10 cellular contexts compared by ENCODE assay signal in genomic region chr9:84371737-84372136, GRCh38. TPM values are rescaled to one million over a fixed set of nuclear protein-coding genes. Genes with fewer than 3 reads are reported as not detected.
DNase-seq lines count a peak whose midpoint lies in the region; ATAC-seq and TF ChIP-seq lines count a peak whose summit lies in the region.
"Had no signal": no experiment of that assay in that cellular context is flagged by ENCODE, and none has a peak within 500 bp of the region (broad histone marks: within the 10 kb centered on the region; RNA-seq: fewer than 3 reads in every experiment).

No MANE protein-coding gene starts in this region.

- H3K27me3 Mint-ChIP-seq in effector memory CD8-positive, alpha-beta T cell, result peaks cover 9 to 33% of the 10 kb centered on the region in 2 donors

- H4K91ac ChIP-seq in IMR-90 (ENCODE audit: insufficient read depth, low read depth, low read length), result no peak overlapping the region

- H2BK5ac ChIP-seq in IMR-90 (ENCODE audit: low read depth, low read length, poor library complexity, severe bottlenecking), result no peak overlapping the region

- no peaks in the 10 kb centered on the region for H4K20me1 ChIP-seq in IMR-90 (ENCODE audit: insufficient read depth, low read length)

- H2AFZ ChIP-seq in IMR-90 (replicated peaks; ENCODE audit: low read length, poor library complexity), result no peak overlapping the region

- peak; percentile 82 for DNase-seq in IMR-90
- DNase-seq in WERI-Rb-1, result no peak
- peak; percentile 34 for DNase-seq in hepatic stellate cell (ENCODE audit: low spot score)
- no peak for DNase-seq in suprapubic skin (ENCODE audit: low spot score in 2 of 2)
- DNase-seq in GM19240 (ENCODE audit: insufficient read length, low spot score), result no peak
- no peak for DNase-seq in C1 segment of cervical spinal cord (lab: John Stamatoyannopoulos, UW)
- DNase-seq in effector memory CD8-positive, alpha-beta T cell, result no peak
- DNase-seq: activated CD4-positive, alpha-beta T cell treated with anti-CD3 and anti-CD28 coated beads, Interleukin-2, amount 50 U/mL, for 1 hour had no signal

- no peak overlapping the region for H3K9ac ChIP-seq in IMR-90 (ENCODE audit: low read depth, low read length)

- no peaks in the 10 kb centered on the region for H3K9me1 ChIP-seq in IMR-90 (ENCODE audit: insufficient read depth, low read length)

- POLR2A ChIA-PET in IMR-90 (lab: Charles Lee; ENCODE audit: unreplicated experiment), result no interaction called here

- CTCF ChIA-PET in IMR-90 (lab: Yijun Ruan, JAX), result no interaction called here

- no peak overlapping the region for H3K4me2 ChIP-seq in IMR-90 (ENCODE audit: low read depth, low read length)

- no peak overlapping the region for H3K18ac ChIP-seq in IMR-90 (ENCODE audit: low read depth, low read length)

- TF ChIP-seq CTCF in IMR-90 (conservative IDR thresholded peaks at IDR 0.05; ENCODE audit: low read depth, low read length) (no peak), WERI-Rb-1 (IDR thresholded peaks at IDR 0.05; ENCODE audit: low read depth, low read length) (no peak), suprapubic skin (IDR thresholded peaks at IDR 0.05) (no peak)

- H3K9me3 Mint-ChIP-seq in effector memory CD8-positive, alpha-beta T cell, result no peaks in the 10 kb centered on the region

- H3K56ac ChIP-seq in IMR-90 (ENCODE audit: extremely low read depth, insufficient read depth, low read length), result no peak overlapping the region

- no peak for TF ChIP-seq RAD21 in IMR-90 (IDR thresholded peaks at IDR 0.05; ENCODE audit: low read length)

- in situ Hi-C loops in IMR-90 (cut with MboI; ENCODE audit: low sequenced_read_pairs), result no loop called here

- H2AK9ac ChIP-seq in IMR-90 (replicated peaks; ENCODE audit: low read depth, low read length, poor library complexity), result no peak overlapping the region

- H2BK120ac ChIP-seq in IMR-90 (ENCODE audit: low read depth, low read length), result no peak overlapping the region

- no peak overlapping the region for H2BK15ac ChIP-seq in IMR-90 (ENCODE audit: low read depth, low read length)

- H3K14ac ChIP-seq in IMR-90 (replicated peaks; ENCODE audit: low read depth, low read length), result no peak overlapping the region

- peak overlapping the region in 1 of 2 donors; percentile 49 for H3K27ac Mint-ChIP-seq in effector memory CD8-positive, alpha-beta T cell

- H3K9me3 ChIP-seq in IMR-90 (ENCODE audit: control insufficient read depth, insufficient read depth, low read length), result no peaks in the 10 kb centered on the region
- H3K9me3 ChIP-seq in WERI-Rb-1 (ENCODE audit: severe bottlenecking), result peaks cover 8% of the 10 kb centered on the region
- no peaks in the 10 kb centered on the region for H3K9me3 ChIP-seq in suprapubic skin
- H3K9me3 ChIP-seq: HAP-1 had no signal

- no peak overlapping the region for H3K27ac ChIP-seq in IMR-90 (ENCODE audit: insufficient read depth, low read length)
- peak overlapping the region; percentile 94 for H3K27ac ChIP-seq in WERI-Rb-1
- peak overlapping the region; percentile 72 for H3K27ac ChIP-seq in suprapubic skin
- H3K27ac ChIP-seq: cardiac muscle cell had no signal

- peak; percentile 85 for ATAC-seq in IMR-90 (ENCODE audit: low read depth)
- no peak for ATAC-seq in effector memory CD8-positive, alpha-beta T cell (replicated peaks)

- BruUV-seq in IMR-90 (replicated peaks; lab: Mats Ljungman, UMichigan), result no TSS peak

- H3K27me3 ChIP-seq in IMR-90 (ENCODE audit: control insufficient read depth, insufficient read depth, low read length), result no peaks in the 10 kb centered on the region; the same call in 1 of the 2 replicates
- no peaks in the 10 kb centered on the region for H3K27me3 ChIP-seq in WERI-Rb-1 (ENCODE audit: insufficient read depth, low read depth, severe bottlenecking)
- no peaks in the 10 kb centered on the region for H3K27me3 ChIP-seq in suprapubic skin
- H3K27me3 ChIP-seq: cardiac muscle cell had no signal

- 41% methylated on average over 2 of the region's 2 CpGs; no CpG with 5 or more reads in 1 of the 2 experiments for WGBS in IMR-90 (ENCODE audit: extremely low coverage in 2 of 2, insufficient read length in 1 of 2), 2 experiments
- WGBS in suprapubic skin, result 32% methylated on average over 2 of the region's 2 CpGs

- no peak for TF ChIP-seq EP300 in suprapubic skin (IDR thresholded peaks at IDR 0.05)

- no peak overlapping the region for H3K4me3 Mint-ChIP-seq in effector memory CD8-positive, alpha-beta T cell

- H3K36me3 Mint-ChIP-seq in effector memory CD8-positive, alpha-beta T cell (ENCODE audit: insufficient read depth), result no peaks in the 10 kb centered on the region

- no peaks in the 10 kb centered on the region for H3K4me1 Mint-ChIP-seq in effector memory CD8-positive, alpha-beta T cell (ENCODE audit: low read depth in 2 of 2)

- no peak overlapping the region for H2AK5ac ChIP-seq in IMR-90 (ENCODE audit: low read depth, low read length)

- intact Hi-C loops in IMR-90 (cut with micrococcal nuclease), result no loop called here

- H3K79me1 ChIP-seq in IMR-90 (ENCODE audit: low read depth in 1 of 2, low read length in 2 of 2), result no peaks in the 10 kb centered on the region

- no peak overlapping the region for H4K5ac ChIP-seq in IMR-90 (ENCODE audit: low read depth, low read length)

- H3K36me3 ChIP-seq in IMR-90 (ENCODE audit: control insufficient read depth, insufficient read depth, low read length), result no peaks in the 10 kb centered on the region
- H3K36me3 ChIP-seq in WERI-Rb-1, result no peaks in the 10 kb centered on the region
- no peaks in the 10 kb centered on the region for H3K36me3 ChIP-seq in suprapubic skin
- H3K36me3 ChIP-seq: cardiac muscle cell, HAP-1 had no signal

- no peak overlapping the region for H3K4ac ChIP-seq in IMR-90 (ENCODE audit: low read depth, low read length)

- H3K4me3 ChIP-seq in IMR-90 (ENCODE audit: insufficient read depth, low read depth, low read length) (no peak overlapping the region), WERI-Rb-1 (ENCODE audit: low read depth, low read length) (peak overlapping the region; percentile 22), suprapubic skin (no peak overlapping the region)
- H3K4me3 ChIP-seq: cardiac muscle cell, HAP-1 had no signal

- no peak overlapping the region for H4K8ac ChIP-seq in IMR-90 (ENCODE audit: low read depth in 2 of 2, low read length in 2 of 2)

- no peak overlapping the region for H3K23ac ChIP-seq in IMR-90 (ENCODE audit: low read depth, low read length)

- no peak overlapping the region for H2BK20ac ChIP-seq in IMR-90 (ENCODE audit: low read depth, low read length)

- 0 out of 2 replicates have a peak, but pooled peaks cover 3% of the 10 kb centered on the region for H3K4me1 ChIP-seq in IMR-90 (ENCODE audit: control insufficient read depth, insufficient read depth, low read length)
- H3K4me1 ChIP-seq in suprapubic skin, result peaks cover 15% of the 10 kb centered on the region

- TF ChIP-seq POLR2A in IMR-90 (IDR thresholded peaks at IDR 0.05; ENCODE audit: low read depth, low read length) (no peak), suprapubic skin (IDR thresholded peaks at IDR 0.05) (no peak)

- dilution Hi-C loops in IMR-90 (cut with HindIII; ENCODE audit: low sequenced_read_pairs, unreplicated experiment), result no loop called here

TF ChIP-seq in IMR-90, 13 proteins besides CTCF, POLR2A, EP300 and RAD21:
- peak; percentile 94 for TF ChIP-seq CEBPB (IDR thresholded peaks at IDR 0.05; ENCODE audit: low read depth, low read length)
- no peak for TF ChIP-seq BHLHE40 (IDR thresholded peaks at IDR 0.05; ENCODE audit: low read depth, low read length)

RNA-seq across cellular contexts. Expression of gene SLC28A3, which starts 31.2 kb away (rescaled TPM):
- total RNA-seq in IMR-90 (2012; rRNA removed) (1.9 and 2.2 TPM in 2 replicates), suprapubic skin (10 to 100 TPM in 3 of 4 donors, 1 to 10 TPM in 1; 7.1 to 40.1 (median 10.9) TPM)
- polyA plus RNA-seq in IMR-90 (2012; rRNA removed), result 1.0 and 1.1 TPM in 2 replicates
- 0.33 and 0.38 TPM in 2 replicates for polyA plus RNA-seq in IMR-90 (2012; cell fraction: cytosol; rRNA removed)
- 0.27 and 1.1 TPM in 2 replicates for polyA plus RNA-seq in IMR-90 (2012; cell fraction: nucleus; rRNA removed; ENCODE audit: low replicate concordance)

Comparison
In these comparisons a context has a peak if more than half of its experiments do, and no peak if none do; other contexts are left out.
1. DNase-seq: peak in IMR-90 (single experiment) and hepatic stellate cell (single experiment); none in WERI-Rb-1 (single experiment), suprapubic skin (0 of 2), GM19240 (single experiment), C1 segment of cervical spinal cord (0 of 14) and effector memory CD8-positive, alpha-beta T cell (0 of 3).